25 cellular contexts compared by ENCODE assay signal in the genomic region with DNA sequence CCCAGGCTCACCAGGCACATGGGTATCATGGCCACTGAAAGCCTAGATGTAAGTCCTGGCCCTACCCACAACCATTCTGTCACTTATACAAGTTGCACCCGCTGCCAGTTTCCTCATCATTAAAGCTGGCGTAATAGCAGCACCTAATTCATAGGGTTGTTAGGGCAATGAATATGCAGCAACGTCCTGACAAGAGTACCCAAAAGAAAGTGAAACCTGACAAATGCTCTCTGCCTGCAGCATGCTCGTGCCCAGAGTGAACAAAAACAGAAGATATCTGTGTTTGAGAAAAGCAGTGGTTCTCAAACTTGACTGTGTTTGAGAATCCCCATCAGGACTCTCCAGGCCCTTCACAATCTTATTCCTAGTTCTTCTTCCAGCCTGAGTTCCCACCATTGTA.
"Had no signal": no experiment of that assay in that cellular context is flagged by ENCODE, and none has a peak within 500 bp of the region (broad histone marks: within the 10 kb centered on the region; RNA-seq: fewer than 3 reads in every experiment).

No MANE protein-coding gene starts in this region.

- H3K36me3 ChIP-seq: cardiac muscle cell, esophagus squamous epithelium, neutrophil, stomach, vagina had no signal

- H3K4me3 ChIP-seq: cardiac muscle cell, esophagus squamous epithelium, hepatocyte, stomach, vagina had no signal

- H3K9me3 ChIP-seq: esophagus squamous epithelium, neutrophil, stomach, vagina had no signal

- H3K4me2 ChIP-seq: hepatocyte had no signal

- H3K27me3 Mint-ChIP-seq: activated CD4-positive, alpha-beta memory T cell treated with anti-CD3 and anti-CD28 coated beads, Interleukin-2, amount 10 ng/mL, durations not matched to agents 7 days and 5 days; activated CD4-positive, alpha-beta T cell treated with anti-CD3 and anti-CD28 coated beads for 36 hours; activated CD8-positive, alpha-beta memory T cell treated with anti-CD3 and anti-CD28 coated beads, Interleukin-2, amount 10 ng/mL, durations not matched to agents 7 days and 5 days; activated naive CD8-positive, alpha-beta T cell treated with anti-CD3 and anti-CD28 coated beads for 36 hours; activated T-helper 17 cell treated with anti-CD3 and anti-CD28 coated beads, Interleukin-2, amount 50 U/mL, for 72 hours; effector memory CD8-positive, alpha-beta T cell had no signal

- H3K79me2 ChIP-seq: hepatocyte, parathyroid adenoma had no signal

- H3K27me3 ChIP-seq: cardiac muscle cell, esophagus squamous epithelium, hepatocyte, neutrophil, stomach, vagina had no signal

- H3K27ac Mint-ChIP-seq: activated CD4-positive, alpha-beta memory T cell treated with anti-CD3 and anti-CD28 coated beads, Interleukin-2, amount 10 ng/mL, durations not matched to agents 7 days and 5 days; activated CD4-positive, alpha-beta T cell treated with anti-CD3 and anti-CD28 coated beads for 36 hours; activated CD8-positive, alpha-beta memory T cell treated with anti-CD3 and anti-CD28 coated beads, Interleukin-2, amount 10 ng/mL, durations not matched to agents 7 days and 5 days; activated naive CD8-positive, alpha-beta T cell treated with anti-CD3 and anti-CD28 coated beads for 36 hours; activated T-helper 17 cell treated with anti-CD3 and anti-CD28 coated beads, Interleukin-2, amount 50 U/mL, for 72 hours; effector memory CD8-positive, alpha-beta T cell; natural killer cell; stimulated activated effector memory CD8-positive, alpha-beta T cell treated with anti-CD3 and anti-CD28 coated beads, Interleukin-12 subunit alpha, Interleukin-12 subunit beta, amount 100 ng/mL, for 72 hours; WTC11 had no signal

- H3K4me1 ChIP-seq: esophagus squamous epithelium, parathyroid adenoma, stomach, vagina had no signal

- H3K27ac ChIP-seq: cardiac muscle cell, esophagus squamous epithelium, hepatocyte, neutrophil, parathyroid adenoma, stomach, vagina had no signal

- ATAC-seq: activated CD4-positive, alpha-beta T cell treated with anti-CD3 and anti-CD28 coated beads for 36 hours; activated CD8-positive, alpha-beta memory T cell treated with anti-CD3 and anti-CD28 coated beads, Interleukin-2, amount 10 ng/mL, durations not matched to agents 7 days and 5 days; activated T-helper 17 cell treated with anti-CD3 and anti-CD28 coated beads, Interleukin-2, amount 50 U/mL, for 72 hours; effector memory CD8-positive, alpha-beta T cell; left cardiac atrium; natural killer cell; sciatic nerve; stimulated activated effector memory CD8-positive, alpha-beta T cell treated with anti-CD3 and anti-CD28 coated beads, Interleukin-12 subunit alpha, Interleukin-12 subunit beta, amount 100 ng/mL, for 72 hours; WTC11 had no signal

- H2AFZ ChIP-seq: hepatocyte, parathyroid adenoma had no signal

- H3K4me1 Mint-ChIP-seq: activated CD4-positive, alpha-beta memory T cell treated with anti-CD3 and anti-CD28 coated beads, Interleukin-2, amount 10 ng/mL, durations not matched to agents 7 days and 5 days; activated CD4-positive, alpha-beta T cell treated with anti-CD3 and anti-CD28 coated beads for 36 hours; activated CD8-positive, alpha-beta memory T cell treated with anti-CD3 and anti-CD28 coated beads, Interleukin-2, amount 10 ng/mL, durations not matched to agents 7 days and 5 days; activated naive CD8-positive, alpha-beta T cell treated with anti-CD3 and anti-CD28 coated beads for 36 hours; activated T-helper 17 cell treated with anti-CD3 and anti-CD28 coated beads, Interleukin-2, amount 50 U/mL, for 72 hours; natural killer cell; stimulated activated effector memory CD8-positive, alpha-beta T cell treated with anti-CD3 and anti-CD28 coated beads, Interleukin-12 subunit alpha, Interleukin-12 subunit beta, amount 100 ng/mL, for 72 hours; WTC11 had no signal

- H3K9ac ChIP-seq: parathyroid adenoma had no signal

- DNase-seq: activated CD4-positive, alpha-beta memory T cell treated with anti-CD3 and anti-CD28 coated beads, Interleukin-2, amount 10 ng/mL, durations not matched to agents 7 days and 5 days; activated CD4-positive, alpha-beta T cell treated with anti-CD3 and anti-CD28 coated beads for 36 hours; activated CD8-positive, alpha-beta memory T cell treated with anti-CD3 and anti-CD28 coated beads, Interleukin-2, amount 10 ng/mL, durations not matched to agents 7 days and 5 days; activated naive CD4-positive, alpha-beta T cell; activated naive CD8-positive, alpha-beta T cell treated with anti-CD3 and anti-CD28 coated beads for 36 hours; activated T-cell treated with anti-CD3 and anti-CD28 coated beads, Interleukin-2, amount 50 U/mL, for 1 hour; amniotic stem cell; dermis blood vessel endothelial cell; effector memory CD8-positive, alpha-beta T cell; esophagus squamous epithelium; foreskin fibroblast; left cardiac atrium; natural killer cell; stimulated activated CD4-positive, alpha-beta T cell treated with anti-CD3 and anti-CD28 coated beads, Interleukin-4, amount 100 ng/mL, for 24 hours; stomach; trophoblast cell had no signal

- H3K4me3 Mint-ChIP-seq: activated CD4-positive, alpha-beta memory T cell treated with anti-CD3 and anti-CD28 coated beads, Interleukin-2, amount 10 ng/mL, durations not matched to agents 7 days and 5 days; activated CD4-positive, alpha-beta T cell treated with anti-CD3 and anti-CD28 coated beads for 36 hours; activated CD8-positive, alpha-beta memory T cell treated with anti-CD3 and anti-CD28 coated beads, Interleukin-2, amount 10 ng/mL, durations not matched to agents 7 days and 5 days; activated naive CD8-positive, alpha-beta T cell treated with anti-CD3 and anti-CD28 coated beads for 36 hours; activated T-helper 17 cell treated with anti-CD3 and anti-CD28 coated beads, Interleukin-2, amount 50 U/mL, for 72 hours; effector memory CD8-positive, alpha-beta T cell; natural killer cell; stimulated activated effector memory CD8-positive, alpha-beta T cell treated with anti-CD3 and anti-CD28 coated beads, Interleukin-12 subunit alpha, Interleukin-12 subunit beta, amount 100 ng/mL, for 72 hours; WTC11 had no signal

- H3K9me3 Mint-ChIP-seq: activated CD4-positive, alpha-beta memory T cell treated with anti-CD3 and anti-CD28 coated beads, Interleukin-2, amount 10 ng/mL, durations not matched to agents 7 days and 5 days had no signal

- H3K36me3 Mint-ChIP-seq: activated CD8-positive, alpha-beta memory T cell treated with anti-CD3 and anti-CD28 coated beads, Interleukin-2, amount 10 ng/mL, durations not matched to agents 7 days and 5 days; activated naive CD8-positive, alpha-beta T cell treated with anti-CD3 and anti-CD28 coated beads for 36 hours; natural killer cell; stimulated activated effector memory CD8-positive, alpha-beta T cell treated with anti-CD3 and anti-CD28 coated beads, Interleukin-12 subunit alpha, Interleukin-12 subunit beta, amount 100 ng/mL, for 72 hours; WTC11 had no signal
